In genomic region chr12:68040450-68041075, GRCh38 we compare ENCODE assay signal across 7 cellular contexts. TPM values are rescaled to one million over a fixed set of nuclear protein-coding genes. Genes with fewer than 3 reads are reported as not detected.
DNase-seq lines count a peak whose midpoint lies in the region; ATAC-seq and TF ChIP-seq lines count a peak whose summit lies in the region.

No MANE protein-coding gene starts in this region.

- TF ChIP-seq CTCF in GM13976 (IDR thresholded peaks at IDR 0.05; ENCODE audit: borderline replicate concordance, control extremely low read depth, extremely low read depth, insufficient read depth, missing control alignments) (peak; percentile 86), chondrocyte (IDR thresholded peaks at IDR 0.05) (peak; percentile 99), left lung (IDR thresholded peaks at IDR 0.05) (peak; percentile 78 to 83)

- H3K36me3 ChIP-seq in left lung = no peaks in the 10 kb centered on the region

- ATAC-seq in HG03175 (IDR thresholded peaks at IDR 0.05; ENCODE audit: unreplicated experiment) (peak; percentile 54), left lung (peak; percentile 90)

- peaks cover 3% of the 10 kb centered on the region for H3K9me3 Mint-ChIP-seq in chondrocyte (ENCODE audit: low read depth)

- DNase-seq in GM13976 (ENCODE audit: low spot score) = peak; percentile 73
- peak; percentile 77 to 84 for DNase-seq in NCI-H446 (lab: John Stamatoyannopoulos, UW)
- peak; percentile 37 to 49 for DNase-seq in activated CD4-positive, alpha-beta T cell treated with anti-CD3 and anti-CD28 coated beads for 24 hours (ENCODE audit: low read depth in 2 of 2)
- DNase-seq in chondrocyte (ENCODE audit: low spot score) = no peak
- DNase-seq in left lung = peak in 1 of 2 donors; percentile 35
- peak; percentile 35 to 38 (median 35) for DNase-seq in stimulated activated CD4-positive, alpha-beta T cell treated with anti-CD3 and anti-CD28 coated beads, TNF-alpha, amount 100 ng/mL, for 1 hour (ENCODE audit: low read depth in 3 of 3, low spot score in 1 of 3)

- H3K4me3 Mint-ChIP-seq in chondrocyte (ENCODE audit: unreplicated experiment) = no peak overlapping the region

- in situ Hi-C loops in GM13976 (cut with MboI; ENCODE audit: low sequenced_read_pairs, unreplicated experiment) = loop anchor here (25.0 kb wide), 2 partner anchors 272 to 647 kb away; partner anchors contain the start of gene NUP107

- intact Hi-C loops in left lung (cut with DNase I) = no loop called here

- H3K4me3 ChIP-seq in left lung = no peak overlapping the region

- no peaks in the 10 kb centered on the region for H3K27me3 Mint-ChIP-seq in chondrocyte (ENCODE audit: low read depth)

- H3K36me3 Mint-ChIP-seq in chondrocyte (ENCODE audit: low read depth) = no peaks in the 10 kb centered on the region

- H3K27ac ChIP-seq in left lung = no peak overlapping the region

- H3K4me1 Mint-ChIP-seq in chondrocyte (ENCODE audit: low read depth) = peaks cover 9% of the 10 kb centered on the region

- no peaks in the 10 kb centered on the region for H3K27me3 ChIP-seq in left lung

- H3K27ac Mint-ChIP-seq in chondrocyte (ENCODE audit: unreplicated experiment) = no peak overlapping the region

- H3K9me3 ChIP-seq in left lung = no peaks in the 10 kb centered on the region

- H3K4me1 ChIP-seq in left lung = no peaks in the 10 kb centered on the region

RNA-seq across cellular contexts. Expression of gene IFNG-AS1, which starts 51.3 kb away (rescaled TPM):
- 0.18 to 0.20 TPM in 2 of 3 replicates, not detected in the other for total RNA-seq in chondrocyte
- total RNA-seq in left lung = under 1 TPM; 0.23 to 0.71 TPM
